24 cellular contexts compared by ENCODE assay signal in the genomic region with DNA sequence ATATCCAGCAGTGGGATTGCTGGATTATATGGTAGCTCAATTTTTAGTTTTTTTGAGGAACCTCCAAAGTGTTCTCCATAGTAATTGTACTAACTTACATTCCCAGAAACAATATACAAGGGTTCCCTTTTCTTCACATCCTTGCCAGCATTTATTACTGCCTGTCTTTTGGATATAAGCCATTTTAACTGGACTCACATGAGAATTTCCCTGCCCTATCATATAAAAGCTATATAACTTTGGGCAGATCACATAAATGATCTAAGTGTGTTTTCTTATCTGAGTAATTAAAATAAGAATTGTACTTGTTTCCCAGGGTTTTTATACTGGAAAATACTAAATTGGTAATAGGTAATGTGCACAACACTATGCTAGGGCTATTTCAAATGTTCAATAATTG. TPM values are rescaled to one million over a fixed set of nuclear protein-coding genes. Genes with fewer than 3 reads are reported as not detected.
DNase-seq lines count a peak whose midpoint lies in the region; ATAC-seq, FAIRE-seq and TF ChIP-seq lines count a peak whose summit lies in the region.
"Had no signal": no experiment of that assay in that cellular context is flagged by ENCODE, and none has a peak within 500 bp of the region (broad histone marks: within the 10 kb centered on the region; RNA-seq: fewer than 3 reads in every experiment).

No MANE protein-coding gene starts in this region.

- intact Hi-C loops in left colon (cut with DNase I, micrococcal nuclease), result no loop called here

- H3K4me1 ChIP-seq in right atrium auricular region, result no peaks in the 10 kb centered on the region
- H3K4me1 ChIP-seq: BLaER1 treated with 17β-estradiol and CSF1 and Interleukin-3, amounts not matched to agents 10 nM and 100 nM; Caco-2 had no signal

- peak; percentile 75 for ATAC-seq in left colon
- ATAC-seq: CD8-positive, alpha-beta T cell; GM12878 had no signal

- no peaks in the 10 kb centered on the region for H3K27me3 ChIP-seq in right atrium auricular region

- H3K36me3 ChIP-seq in right atrium auricular region, result no peaks in the 10 kb centered on the region

- H3K9me3 ChIP-seq in right atrium auricular region, result no peaks in the 10 kb centered on the region
- H3K9me3 ChIP-seq: Caco-2 had no signal

- TF ChIP-seq POLR2A in GM12891 (IDR thresholded peaks at IDR 0.05; ENCODE audit: low read depth, low read length), result no peak

- no peak overlapping the region for H3K27ac ChIP-seq in right atrium auricular region
- H3K27ac ChIP-seq: BLaER1 treated with 17β-estradiol and CSF1 and Interleukin-3, amounts not matched to agents 10 nM and 100 nM; C4-2B had no signal

- peak; percentile 62 for FAIRE-seq in GM12891 (lab: Jason Lieb, UNC)
- peak; percentile 78 for FAIRE-seq in colon (lab: Jason Lieb, UNC)
- FAIRE-seq: A204.1, GM12878, GM19239 had no signal

- no peak overlapping the region for H3K4me3 ChIP-seq in right atrium auricular region
- H3K4me3 ChIP-seq: BLaER1 treated with 17β-estradiol and CSF1 and Interleukin-3, amounts not matched to agents 10 nM and 100 nM; GM12878 had no signal

- no peak for TF ChIP-seq CTCF in right atrium auricular region (IDR thresholded peaks at IDR 0.05)

- in situ Hi-C loops in ACHN (cut with HindIII; ENCODE audit: low pct_ligation_motif_present, low pct_unique_long_range_greater_than_20kb, low sequenced_read_pairs), result no loop called here

- no peak for DNase-seq in GM12891 (ENCODE audit: insufficient read length, low spot score)
- DNase-seq in left colon, result no peak
- no peak for DNase-seq in HK-2 (ENCODE audit: unreplicated experiment)
- DNase-seq in right atrium auricular region (ENCODE audit: low spot score), result no peak
- no peak for DNase-seq in ACHN
- DNase-seq: 8988T; AML-193; Caco-2; Calu3; CD4-positive, alpha-beta T cell; CD8-positive, alpha-beta T cell; DMS 273 treated with DMSO at 0.1 percent for 48 hours; DMS153; DMS53; DMS79; DND-41; EL; GDM1 had no signal

TF ChIP-seq in GM12891, 5 proteins besides CTCF, POLR2A, EP300 and RAD21:
- TF ChIP-seq POLR2AphosphoS5 (IDR thresholded peaks at IDR 0.05; ENCODE audit: low read depth, low read length) (no peak), PAX5 (IDR thresholded peaks at IDR 0.05; ENCODE audit: insufficient read depth, low read length, severe bottlenecking) (no peak), TAF1 (IDR thresholded peaks at IDR 0.05; ENCODE audit: low read depth, low read length) (no peak), POU2F2 (IDR thresholded peaks at IDR 0.05; ENCODE audit: low read depth, low read length) (no peak), SPI1 (IDR thresholded peaks at IDR 0.05; ENCODE audit: low read depth, low read length) (no peak)

RNA-seq across cellular contexts. Expression of a gene that starts 25.4 kb away (rescaled TPM):
- 5.8 TPM for polyA plus RNA-seq in GM12891 (2012; ENCODE audit: low read depth, missing spikeins)
- 10 to 100 TPM; 22.8 to 24.4 TPM for total RNA-seq in left colon
- 10 to 100 TPM; 13.5 to 24.8 TPM for total RNA-seq in right atrium auricular region
